In genomic region chr19:35642798-35643254, GRCh38 we compare ENCODE assay signal across 8 cellular contexts. TPM values are rescaled to one million over a fixed set of nuclear protein-coding genes. Genes with fewer than 3 reads are reported as not detected.
DNase-seq lines count a peak whose midpoint lies in the region; TF ChIP-seq lines count a peak whose summit lies in the region.

No MANE protein-coding gene starts in this region.

- H2AK5ac ChIP-seq in mesenchymal stem cell (ENCODE audit: low read length, severe bottlenecking) = no peak overlapping the region

- H3K14ac ChIP-seq in mesenchymal stem cell (ENCODE audit: low read length in 2 of 2) = peak overlapping the region in 1 of 2 experiments; percentile 66

- no peak overlapping the region for H3K23ac ChIP-seq in mesenchymal stem cell (ENCODE audit: low read length in 2 of 2)

- WGBS in mesenchymal stem cell = 34% methylated on average over 14 of the region's 15 CpGs

- H3K4ac ChIP-seq in mesenchymal stem cell (ENCODE audit: low read depth in 1 of 2, low read length in 2 of 2) = peak overlapping the region; percentile 2 to 40

- H3K27me3 Mint-ChIP-seq in activated naive CD4-positive, alpha-beta T cell treated with anti-CD3 and anti-CD28 coated beads, Interleukin-2, amount 50 U/mL, for 24 hours = no peaks in the 10 kb centered on the region

- H3K18ac ChIP-seq in mesenchymal stem cell (ENCODE audit: low read depth in 1 of 2, low read length in 2 of 2) = peak overlapping the region; percentile 61 to 95

- in situ Hi-C loops in brain microvascular endothelial cell (cut with HindIII; ENCODE audit: low pct_ligation_motif_present, low sequenced_read_pairs) = no loop called here

- TF ChIP-seq CTCF in brain microvascular endothelial cell (IDR thresholded peaks at IDR 0.05; ENCODE audit: low read depth, low read length, missing control alignments) = no peak

- no peaks in the 10 kb centered on the region for H3K9me3 Mint-ChIP-seq in activated naive CD4-positive, alpha-beta T cell treated with anti-CD3 and anti-CD28 coated beads, Interleukin-2, amount 50 U/mL, for 24 hours

- peaks cover 36% of the 10 kb centered on the region for H3K4me1 Mint-ChIP-seq in activated naive CD4-positive, alpha-beta T cell treated with anti-CD3 and anti-CD28 coated beads, Interleukin-2, amount 50 U/mL, for 24 hours

- peak overlapping the region; percentile 78 for H3K9ac ChIP-seq in mesenchymal stem cell (ENCODE audit: low read length)

- peak overlapping the region; percentile 84 for H2BK15ac ChIP-seq in mesenchymal stem cell (ENCODE audit: low read depth, poor library complexity, severe bottlenecking)

- peak overlapping the region; percentile 83 for H3K4me2 ChIP-seq in mesenchymal stem cell (ENCODE audit: low read length, poor library complexity, severe bottlenecking)

- no peaks in the 10 kb centered on the region for H3K36me3 Mint-ChIP-seq in activated naive CD4-positive, alpha-beta T cell treated with anti-CD3 and anti-CD28 coated beads, Interleukin-2, amount 50 U/mL, for 24 hours

- peak overlapping the region; percentile 59 for H3K4me3 ChIP-seq in brain microvascular endothelial cell (ENCODE audit: low read depth, low read length)
- H3K4me3 ChIP-seq in mesenchymal stem cell (ENCODE audit: insufficient read depth in 1 of 2, low read depth in 1 of 2, low read length in 2 of 2) = peak overlapping the region; percentile 73 to 86

- peak overlapping the region; percentile 83 for H2AFZ ChIP-seq in mesenchymal stem cell (ENCODE audit: low read depth, low read length)

- no peak overlapping the region for H4K91ac ChIP-seq in mesenchymal stem cell (ENCODE audit: low read length)

- peaks cover 7% of the 10 kb centered on the region for H3K36me3 ChIP-seq in brain microvascular endothelial cell (replicated peaks)
- peaks cover 5 to 8% of the 10 kb centered on the region in 2 experiments for H3K36me3 ChIP-seq in mesenchymal stem cell (ENCODE audit: control insufficient read depth in 1 of 2, insufficient read depth in 2 of 2, low read depth in 1 of 2, low read length in 2 of 2)

- H2BK5ac ChIP-seq in mesenchymal stem cell (ENCODE audit: low read depth, low read length, poor library complexity, severe bottlenecking) = no peak overlapping the region

- no peaks in the 10 kb centered on the region for H3K9me3 ChIP-seq in mesenchymal stem cell (ENCODE audit: control insufficient read depth, low read length)

- peak overlapping the region; percentile 88 for H4K8ac ChIP-seq in mesenchymal stem cell (ENCODE audit: low read length)

- H3K27ac ChIP-seq in brain microvascular endothelial cell (no peak overlapping the region), mesenchymal stem cell (ENCODE audit: low read length, poor library complexity, severe bottlenecking) (no peak overlapping the region)

- H3K79me1 ChIP-seq in mesenchymal stem cell (replicated peaks; ENCODE audit: low read length, poor library complexity, severe bottlenecking) = peaks cover 1% of the 10 kb centered on the region

- peak overlapping the region; percentile 69 for H3K4me3 Mint-ChIP-seq in activated naive CD4-positive, alpha-beta T cell treated with anti-CD3 and anti-CD28 coated beads, Interleukin-2, amount 50 U/mL, for 24 hours

- peak overlapping the region; percentile 86 for H2BK120ac ChIP-seq in mesenchymal stem cell (ENCODE audit: low read depth, low read length)

- H3K4me1 ChIP-seq in mesenchymal stem cell (ENCODE audit: control insufficient read depth, insufficient read depth, low read depth, low read length) = peaks cover 22% of the 10 kb centered on the region

- H3K27ac Mint-ChIP-seq in activated naive CD4-positive, alpha-beta T cell treated with anti-CD3 and anti-CD28 coated beads, Interleukin-2, amount 50 U/mL, for 24 hours = no peak overlapping the region

- DNase-seq in activated naive CD4-positive, alpha-beta T cell treated with Interleukin-2 at 50 U/mL for 16 hours = no peak
- DNase-seq in brain microvascular endothelial cell (no peak), mesenchymal stem cell (no peak), ureter (ENCODE audit: low spot score) (peak; percentile 54), SKM-1 treated with dmso at 0.1 percent for 144 hours (lab: John Stamatoyannopoulos, UW; ENCODE audit: unreplicated experiment) (no peak), epidermal melanocyte (ENCODE audit: insufficient read length, low spot score) (no peak), OCI-M2 (lab: John Stamatoyannopoulos, UW; ENCODE audit: unreplicated experiment) (no peak)

- H2BK12ac ChIP-seq in mesenchymal stem cell (ENCODE audit: low read length in 2 of 2) = peak overlapping the region; percentile 61 to 67

- H3K27me3 ChIP-seq in brain microvascular endothelial cell (replicated peaks) = no peaks in the 10 kb centered on the region
- H3K27me3 ChIP-seq in mesenchymal stem cell (ENCODE audit: control insufficient read depth in 1 of 2, insufficient read depth in 1 of 2, low read length in 2 of 2) = no peaks in the 10 kb centered on the region

RNA-seq across cellular contexts. Expression of gene ETV2, which starts 1.3 kb away (rescaled TPM):
- polyA plus RNA-seq in mesenchymal stem cell (2013, experiment 1 of 2) = 2.4 TPM
- polyA plus RNA-seq in mesenchymal stem cell (2013, experiment 2 of 2) = 3.2 TPM
- total RNA-seq in ureter = 1.1 TPM

RNA-seq across cellular contexts. Expression of gene COX6B1, which starts 5.3 kb away (rescaled TPM):
- polyA plus RNA-seq in mesenchymal stem cell (2013, experiment 1 of 2) = 690 TPM
- 727 TPM for polyA plus RNA-seq in mesenchymal stem cell (2013, experiment 2 of 2)
- total RNA-seq in ureter = 473 TPM

RNA-seq across cellular contexts. Expression of gene RBM42, which starts 14.0 kb away (rescaled TPM):
- polyA plus RNA-seq in mesenchymal stem cell (2013, experiment 1 of 2) = 45.9 TPM
- 46.1 TPM for polyA plus RNA-seq in mesenchymal stem cell (2013, experiment 2 of 2)
- 66.6 TPM for total RNA-seq in ureter

RNA-seq across cellular contexts. Expression of gene UPK1A, which starts 23.5 kb away (rescaled TPM):
- 0.03 TPM for polyA plus RNA-seq in mesenchymal stem cell (2013, experiment 1 of 2)
- polyA plus RNA-seq in mesenchymal stem cell (2013, experiment 2 of 2) = 0.05 TPM
- total RNA-seq in ureter = 631 TPM

RNA-seq across cellular contexts. Expression of gene HAUS5, which starts 30.3 kb away (rescaled TPM):
- polyA plus RNA-seq in mesenchymal stem cell (2013, experiment 1 of 2) = 2.4 TPM
- 2.5 TPM for polyA plus RNA-seq in mesenchymal stem cell (2013, experiment 2 of 2)
- total RNA-seq in ureter = 19.2 TPM
